ENCODE assay signal across 9 cellular contexts in the genomic region with DNA sequence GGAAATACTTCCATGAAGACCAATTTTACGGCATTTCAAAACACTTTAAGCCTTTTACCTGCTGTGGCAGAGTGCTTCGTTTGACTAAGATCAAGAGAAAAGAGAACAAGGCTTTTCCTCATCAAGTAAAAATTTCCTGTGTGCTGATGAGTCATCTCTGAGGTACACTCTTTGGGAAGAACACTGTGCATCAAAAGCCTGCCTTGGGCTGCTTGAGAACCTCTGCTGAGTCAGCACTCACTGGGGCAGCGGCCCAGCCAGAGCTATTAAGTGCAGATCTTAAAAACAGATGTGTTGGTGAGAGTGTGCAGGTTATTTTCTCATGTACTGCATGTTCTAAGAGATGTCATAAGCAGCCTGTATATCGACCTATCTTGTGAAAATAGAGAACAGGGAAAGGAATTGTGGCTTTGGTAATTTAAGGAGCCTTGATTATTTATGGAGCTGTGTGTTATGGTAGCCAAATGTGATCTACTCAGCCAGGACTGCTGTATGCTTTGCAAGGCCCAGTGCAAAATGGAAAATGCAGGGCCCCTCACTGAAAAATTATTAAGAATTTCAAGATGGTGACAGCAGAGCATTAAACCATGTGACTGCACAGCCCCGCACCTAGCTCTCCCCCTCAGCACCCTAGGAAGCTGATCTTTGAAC.
A peak's percentile ranks its signal among the peaks of the same experiment; 100 is the strongest.
DNase-seq lines count a peak whose midpoint lies in the region; ATAC-seq and TF ChIP-seq lines count a peak whose summit lies in the region.
"Had no signal": no experiment of that assay in that cellular context is flagged by ENCODE, and none has a peak within 500 bp of the region (broad histone marks: within the 10 kb centered on the region; RNA-seq: fewer than 3 reads in every experiment).

No MANE protein-coding gene starts in this region.

- H3K4me2 ChIP-seq in PC-3 (ENCODE audit: low read length), result peak overlapping the region; percentile 85

- POLR2A ChIA-PET in PC-3 (lab: Charles Lee; ENCODE audit: unreplicated experiment), result interaction anchor here (1.1 kb wide), 1 partner anchor 11 kb away, joined by 6 read pairs; no protein-coding TSS in a partner anchor

- no peaks in the 10 kb centered on the region for H4K20me1 ChIP-seq in PC-3 (ENCODE audit: low read length)

- H3K27me3 ChIP-seq in PC-3 (ENCODE audit: low read length) (no peaks in the 10 kb centered on the region), dorsolateral prefrontal cortex (no peaks in the 10 kb centered on the region)
- H3K27me3 ChIP-seq: tibial artery had no signal

- H3K27ac Mint-ChIP-seq in activated naive CD4-positive, alpha-beta T cell treated with anti-CD3 and anti-CD28 coated beads, Interleukin-2, amount 50 U/mL, for 24 hours, result peak overlapping the region; percentile 64

- no peaks in the 10 kb centered on the region for H3K79me2 ChIP-seq in PC-3 (ENCODE audit: low read length)

- H3K9me3 Mint-ChIP-seq in activated naive CD4-positive, alpha-beta T cell treated with anti-CD3 and anti-CD28 coated beads, Interleukin-2, amount 50 U/mL, for 24 hours, result no peaks in the 10 kb centered on the region

- peak overlapping the region; percentile 93 for H2AFZ ChIP-seq in PC-3 (ENCODE audit: low read length)

- peak overlapping the region; percentile 53 for H3K4me3 Mint-ChIP-seq in activated naive CD4-positive, alpha-beta T cell treated with anti-CD3 and anti-CD28 coated beads, Interleukin-2, amount 50 U/mL, for 24 hours

- peak overlapping the region; percentile 62 for H3K9ac ChIP-seq in PC-3 (ENCODE audit: low read length)

- H3K36me3 ChIP-seq in PC-3 (ENCODE audit: low read depth, low read length) (no peaks in the 10 kb centered on the region), mucosa of descending colon (ENCODE audit: low read depth) (no peaks in the 10 kb centered on the region)

- CTCF ChIA-PET in PC-3 (lab: Charles Lee), result interaction anchor here (1.0 to 1.7 kb wide), 2 partner anchors 10 to 74 kb away, joined by 3 to 5 read pairs; no protein-coding TSS in a partner anchor

- TF ChIP-seq CTCF in PC-3 (conservative IDR thresholded peaks at IDR 0.05; ENCODE audit: low read depth, low read length) (no peak), dorsolateral prefrontal cortex (IDR thresholded peaks at IDR 0.05 in 54 of 56, conservative IDR thresholded peaks at IDR 0.05 in 2 of 56; ENCODE audit: low read depth in 1 of 56, partially characterized antibody in 56 of 56) (no peak), mucosa of descending colon (IDR thresholded peaks at IDR 0.05) (no peak)

- ATAC-seq in PC-3, result peak; percentile 86
- peak; percentile 52 for ATAC-seq in mucosa of descending colon
- ATAC-seq in HG02588 (IDR thresholded peaks at IDR 0.05; ENCODE audit: unreplicated experiment), result no peak
- no peak for ATAC-seq in HG03460 (IDR thresholded peaks at IDR 0.05; ENCODE audit: unreplicated experiment)

- H3K4me1 ChIP-seq in PC-3 (ENCODE audit: insufficient read depth, low read length), result peaks cover 46% of the 10 kb centered on the region
- no peaks in the 10 kb centered on the region for H3K4me1 ChIP-seq in mucosa of descending colon (ENCODE audit: low read depth)

- H3K4me1 Mint-ChIP-seq in activated naive CD4-positive, alpha-beta T cell treated with anti-CD3 and anti-CD28 coated beads, Interleukin-2, amount 50 U/mL, for 24 hours, result peaks cover 50% of the 10 kb centered on the region

- H3K9me2 ChIP-seq in PC-3 (replicated peaks; ENCODE audit: low read length), result no peaks in the 10 kb centered on the region

- peak overlapping the region; percentile 91 for H3K27ac ChIP-seq in PC-3 (ENCODE audit: low read length)
- peak overlapping the region; percentile 5 to 92 (median 73) for H3K27ac ChIP-seq in dorsolateral prefrontal cortex
- H3K27ac ChIP-seq: tibial artery had no signal

- DNase-seq in activated naive CD4-positive, alpha-beta T cell treated with anti-CD3 and anti-CD28 coated beads, Interleukin-2, amount 50 U/mL, for 16 hours, result no peak
- DNase-seq in PC-3 (peak; percentile 91), dorsolateral prefrontal cortex (peak in 7 of 10 donors; percentile 30 to 69 (median 54)), mucosa of descending colon (no peak), NCI-H1930 (lab: John Stamatoyannopoulos, UW) (no peak)

- no TSS peak for BruUV-seq in PC-3 (replicated peaks; lab: Mats Ljungman, UMichigan)

- intact Hi-C loops in PC-3 (cut with micrococcal nuclease), result no loop called here
- intact Hi-C loops in dorsolateral prefrontal cortex (cut with DNase I), result loop anchor here (2.0 to 10.0 kb wide), 3 partner anchors 73 to 521 kb away; no protein-coding TSS in a partner anchor
- intact Hi-C loops in mucosa of descending colon (cut with DNase I, micrococcal nuclease), result no loop called here

- H3K4me3 ChIP-seq in PC-3 (ENCODE audit: low read length), result peak overlapping the region; percentile 65
- peak overlapping the region in 22 of 59 donors; percentile 2 to 47 (median 29) for H3K4me3 ChIP-seq in dorsolateral prefrontal cortex
- H3K4me3 ChIP-seq in mucosa of descending colon, result no peak overlapping the region
- H3K4me3 ChIP-seq: tibial artery had no signal

- H3K36me3 Mint-ChIP-seq in activated naive CD4-positive, alpha-beta T cell treated with anti-CD3 and anti-CD28 coated beads, Interleukin-2, amount 50 U/mL, for 24 hours, result no peaks in the 10 kb centered on the region

- H3K27me3 Mint-ChIP-seq in activated naive CD4-positive, alpha-beta T cell treated with anti-CD3 and anti-CD28 coated beads, Interleukin-2, amount 50 U/mL, for 24 hours, result no peaks in the 10 kb centered on the region

- H3F3A ChIP-seq in PC-3 (ENCODE audit: low read length, unreplicated experiment), result peaks cover 3% of the 10 kb centered on the region

- H3K9me3 ChIP-seq in PC-3 (ENCODE audit: low read length) (no peaks in the 10 kb centered on the region), mucosa of descending colon (no peaks in the 10 kb centered on the region)
- H3K9me3 ChIP-seq: tibial artery had no signal

Comparison
In these comparisons a context has a peak if more than half of its experiments do, and no peak if none do; other contexts are left out.
1. DNase-seq: peak in PC-3 (single experiment) and dorsolateral prefrontal cortex (7 of 10); none in activated naive CD4-positive, alpha-beta T cell treated with anti-CD3 and anti-CD28 coated beads, Interleukin-2, amount 50 U/mL, for 16 hours (single experiment), mucosa of descending colon (0 of 3) and NCI-H1930 (0 of 2).
2. ATAC-seq: peak in PC-3 (single experiment) and mucosa of descending colon (single experiment); none in HG02588 (single experiment) and HG03460 (single experiment).
3. intact Hi-C loops: an anchor here in dorsolateral prefrontal cortex (2.0 to 10.0 kb wide); none called in PC-3 and mucosa of descending colon.